8 cellular contexts compared by ENCODE assay signal in the genomic region with DNA sequence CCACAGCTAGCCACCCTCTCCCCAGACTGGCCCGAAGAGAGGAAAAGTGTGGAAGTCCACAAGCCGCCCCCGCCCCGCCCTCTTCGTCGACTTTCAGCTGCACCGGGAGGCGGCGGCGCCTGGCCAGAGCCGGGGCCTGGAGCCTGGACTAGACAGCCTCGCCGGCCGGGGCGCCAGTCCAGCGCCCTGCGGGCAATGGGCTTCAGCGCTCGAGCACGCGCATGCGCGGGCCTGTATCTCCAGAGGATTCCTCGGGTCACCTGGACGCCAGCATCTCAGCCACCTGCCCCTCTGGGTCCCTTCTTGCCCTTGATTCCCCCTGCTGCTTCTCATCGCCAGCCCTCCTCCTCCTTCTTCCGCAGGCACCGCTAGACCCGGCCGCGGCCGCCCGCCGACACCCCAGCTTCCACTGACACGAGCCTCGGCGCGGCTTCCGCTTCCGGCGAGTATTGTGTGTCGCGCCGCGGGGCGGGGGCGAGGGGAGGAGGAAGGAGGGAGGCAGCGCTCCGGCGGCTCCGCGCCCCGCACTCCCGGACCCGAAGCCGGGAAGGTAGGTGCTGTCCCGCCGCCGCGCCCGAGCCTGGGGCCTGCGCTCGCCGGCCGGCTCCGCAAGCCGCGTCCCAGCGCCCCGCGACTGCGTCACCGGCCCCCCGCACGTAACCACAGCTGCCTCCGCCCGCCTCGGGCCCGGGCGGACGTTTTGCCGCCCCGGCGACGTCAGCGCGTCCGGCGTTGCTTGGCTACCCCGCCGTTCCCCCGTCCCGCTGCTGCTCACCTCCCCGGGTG. TPM values are rescaled to one million over a fixed set of nuclear protein-coding genes. Genes with fewer than 3 reads are reported as not detected.
DNase-seq lines count a peak whose midpoint lies in the region; ATAC-seq and TF ChIP-seq lines count a peak whose summit lies in the region.

A gene (plus strand): TSS at position 482 of the 786 bp plus-strand sequence. CDS start 2,391 bp downstream, outside the sequence.

- H3K4me1 ChIP-seq in IMR-90 (ENCODE audit: control insufficient read depth, insufficient read depth, low read length) (peaks cover 5% of the 10 kb centered on the region; the same call in 1 of the 2 replicates), PC-3 (ENCODE audit: insufficient read depth, low read length) (peaks cover 37% of the 10 kb centered on the region), mucosa of descending colon (ENCODE audit: low read depth) (peaks cover 18% of the 10 kb centered on the region)

- dilution Hi-C loops in IMR-90 (cut with HindIII; ENCODE audit: low sequenced_read_pairs, unreplicated experiment), result no loop called here

- peak within 1 kb of the TSS; percentile 89 for H2AK5ac ChIP-seq in IMR-90 (ENCODE audit: low read depth, low read length)

- peak; percentile 79 for ATAC-seq in GM21528 (IDR thresholded peaks at IDR 0.05; ENCODE audit: low FRiP score, unreplicated experiment)
- peak; percentile 79 for ATAC-seq in IMR-90 (ENCODE audit: low read depth)
- peak; percentile 72 for ATAC-seq in PC-3
- peak; percentile 91 for ATAC-seq in mucosa of descending colon

- peak within 1 kb of the TSS; percentile 88; the same call in 1 of the 3 replicates for H2BK15ac ChIP-seq in IMR-90 (ENCODE audit: low read depth, low read length)

- peak; percentile 83 for TF ChIP-seq POLR2A in IMR-90 (IDR thresholded peaks at IDR 0.05; ENCODE audit: low read depth, low read length)

- H3K4me2 ChIP-seq in IMR-90 (ENCODE audit: low read depth, low read length), result peak within 1 kb of the TSS; percentile 86
- peak within 1 kb of the TSS; percentile 98 for H3K4me2 ChIP-seq in PC-3 (ENCODE audit: low read length)

- peak within 1 kb of the TSS; percentile 95 for H3K56ac ChIP-seq in IMR-90 (ENCODE audit: extremely low read depth, insufficient read depth, low read length)

- H3K27ac ChIP-seq in IMR-90 (ENCODE audit: insufficient read depth, low read length), result peak within 1 kb of the TSS; percentile 96
- peak within 1 kb of the TSS; percentile 87 for H3K27ac ChIP-seq in PC-3 (ENCODE audit: low read length)

- 0% methylated on average over 21 of the region's 94 CpGs; no CpG with 5 or more reads in 1 of the 2 experiments for WGBS in IMR-90 (ENCODE audit: extremely low coverage in 2 of 2, insufficient read length in 1 of 2), 2 experiments

- H3K9ac ChIP-seq in IMR-90 (ENCODE audit: low read depth, low read length) (peak within 1 kb of the TSS; percentile 92), PC-3 (ENCODE audit: low read length) (peak within 1 kb of the TSS; percentile 97)

- intact Hi-C loops in IMR-90 (cut with micrococcal nuclease) (loop anchor here (5.0 kb wide), 1 partner anchor 69 kb away; no protein-coding TSS in a partner anchor), PC-3 (cut with micrococcal nuclease) (loop anchor here (2.0 to 5.0 kb wide), 2 partner anchors 89 to 108 kb away; no protein-coding TSS in a partner anchor), mucosa of descending colon (cut with DNase I, micrococcal nuclease) (no loop called here)

- peaks cover 16 to 34% of the 10 kb centered on the region in 2 experiments for H3K79me1 ChIP-seq in IMR-90 (ENCODE audit: low read depth in 1 of 2, low read length in 2 of 2)

- H2AFZ ChIP-seq in IMR-90 (replicated peaks; ENCODE audit: low read length, poor library complexity) (peak within 1 kb of the TSS; percentile 96), PC-3 (ENCODE audit: low read length) (peak within 1 kb of the TSS; percentile 90)

- in situ Hi-C loops in IMR-90 (cut with MboI; ENCODE audit: low sequenced_read_pairs), result no loop called here

- H3F3A ChIP-seq in PC-3 (ENCODE audit: low read length, unreplicated experiment), result no peaks in the 10 kb centered on the region

- H2AK9ac ChIP-seq in IMR-90 (replicated peaks; ENCODE audit: low read depth, low read length, poor library complexity), result peak within 1 kb of the TSS; percentile 94

- peak within 1 kb of the TSS; percentile 87 for H2BK120ac ChIP-seq in IMR-90 (ENCODE audit: low read depth, low read length)

- CTCF ChIA-PET in IMR-90 (lab: Yijun Ruan, JAX), result no interaction called here
- CTCF ChIA-PET in PC-3 (lab: Charles Lee), result interaction anchor here (0.6 to 1.5 kb wide), 4 partner anchors 88 to 284 kb away, joined by 3 to 5 read pairs (median 4); no protein-coding TSS in a partner anchor

- TF ChIP-seq CTCF in IMR-90 (conservative IDR thresholded peaks at IDR 0.05; ENCODE audit: low read depth, low read length), result no peak
- TF ChIP-seq CTCF in PC-3 (conservative IDR thresholded peaks at IDR 0.05; ENCODE audit: low read depth, low read length), result no peak
- no peak for TF ChIP-seq CTCF in epithelial cell of esophagus (IDR thresholded peaks at IDR 0.05; ENCODE audit: insufficient read depth, low read depth, low read length, missing control alignments)
- no peak for TF ChIP-seq CTCF in mucosa of descending colon (IDR thresholded peaks at IDR 0.05)

- peak within 1 kb of the TSS; percentile 96 for H3K4me3 ChIP-seq in IMR-90 (ENCODE audit: insufficient read depth, low read depth, low read length)
- peak within 1 kb of the TSS; percentile 95 for H3K4me3 ChIP-seq in PC-3 (ENCODE audit: low read length)
- peak within 1 kb of the TSS; percentile 86 for H3K4me3 ChIP-seq in epithelial cell of esophagus (ENCODE audit: low read length)
- H3K4me3 ChIP-seq in mucosa of descending colon, result peak within 1 kb of the TSS; percentile 85

- BruUV-seq in IMR-90 (replicated peaks; lab: Mats Ljungman, UMichigan) (no TSS peak), PC-3 (replicated peaks; lab: Mats Ljungman, UMichigan) (no TSS peak)

- peak within 1 kb of the TSS; percentile 97 to 99 for H4K8ac ChIP-seq in IMR-90 (ENCODE audit: low read depth in 2 of 2, low read length in 2 of 2)

- peak within 1 kb of the TSS; percentile 85 for H4K5ac ChIP-seq in IMR-90 (ENCODE audit: low read depth, low read length)

- peak within 1 kb of the TSS; percentile 96 for H3K14ac ChIP-seq in IMR-90 (replicated peaks; ENCODE audit: low read depth, low read length)

- H3K18ac ChIP-seq in IMR-90 (ENCODE audit: low read depth, low read length), result peak within 1 kb of the TSS; percentile 80

- 0 out of 2 replicates have a peak within 1 kb of the TSS, but pooled peaks have one; percentile 61 for H2BK20ac ChIP-seq in IMR-90 (ENCODE audit: low read depth, low read length)

- no peak for TF ChIP-seq RAD21 in IMR-90 (IDR thresholded peaks at IDR 0.05; ENCODE audit: low read length)

- peak within 1 kb of the TSS; percentile 98 for H4K91ac ChIP-seq in IMR-90 (ENCODE audit: insufficient read depth, low read depth, low read length)

- peak within 1 kb of the TSS; percentile 88 for H2BK5ac ChIP-seq in IMR-90 (ENCODE audit: low read depth, low read length, poor library complexity, severe bottlenecking)

- peaks cover 4% of the 10 kb centered on the region for H3K9me1 ChIP-seq in IMR-90 (ENCODE audit: insufficient read depth, low read length)

- H3K27me3 ChIP-seq in IMR-90 (ENCODE audit: control insufficient read depth, insufficient read depth, low read length) (no peaks in the 10 kb centered on the region), PC-3 (ENCODE audit: low read length) (no peaks in the 10 kb centered on the region)

- H3K9me3 ChIP-seq in IMR-90 (ENCODE audit: control insufficient read depth, insufficient read depth, low read length) (no peaks in the 10 kb centered on the region), PC-3 (ENCODE audit: low read length) (no peaks in the 10 kb centered on the region), mucosa of descending colon (no peaks in the 10 kb centered on the region)

- H3K36me3 ChIP-seq in IMR-90 (ENCODE audit: control insufficient read depth, insufficient read depth, low read length) (peaks cover 13% of the 10 kb centered on the region; the same call in 1 of the 2 replicates), PC-3 (ENCODE audit: low read depth, low read length) (peaks cover 4% of the 10 kb centered on the region; the same call in 1 of the 2 replicates), mucosa of descending colon (ENCODE audit: low read depth) (no peaks in the 10 kb centered on the region)

- POLR2A ChIA-PET in IMR-90 (lab: Charles Lee; ENCODE audit: unreplicated experiment), result interaction anchor here (1.1 kb wide), 1 partner anchor 13 kb away, joined by 3 read pairs; no protein-coding TSS in a partner anchor
- POLR2A ChIA-PET in PC-3 (lab: Charles Lee; ENCODE audit: unreplicated experiment), result interaction anchor here (0.5 to 0.8 kb wide), 4 partner anchors 14 to 1605 kb away, joined by 3 to 7 read pairs (median 4); a partner anchor contains a TSS

- H4K20me1 ChIP-seq in IMR-90 (ENCODE audit: insufficient read depth, low read length) (peaks cover 17% of the 10 kb centered on the region), PC-3 (ENCODE audit: low read length) (peaks cover 30% of the 10 kb centered on the region)

- peak within 1 kb of the TSS; percentile 79 for H3K23ac ChIP-seq in IMR-90 (ENCODE audit: low read depth, low read length)

- DNase-seq in DMS 273 treated with DMSO at 0.1 percent for 48 hours (lab: John Stamatoyannopoulos, UW) (peak; percentile 71), IMR-90 (peak; percentile 84), PC-3 (peak; percentile 73), activated T-cell treated with anti-CD3 and anti-CD28 coated beads for 4 hours (peak; percentile 85), epithelial cell of esophagus (ENCODE audit: low read depth) (peak; percentile 79), mucosa of descending colon (peak; percentile 92 to 93 (median 93))
- peak; percentile 71 to 72 for DNase-seq in stimulated activated CD8-positive, alpha-beta memory T cell treated with anti-CD3 and anti-CD28 coated beads, Interleukin-4, amount 100 ng/mL, for 1 hour (ENCODE audit: low read depth in 2 of 2, low spot score in 1 of 2)

- peaks cover 61% of the 10 kb centered on the region for H3K79me2 ChIP-seq in PC-3 (ENCODE audit: low read length)

- peak within 1 kb of the TSS; percentile 96 for H3K4ac ChIP-seq in IMR-90 (ENCODE audit: low read depth, low read length)

- no peaks in the 10 kb centered on the region for H3K9me2 ChIP-seq in PC-3 (replicated peaks; ENCODE audit: low read length)

TF ChIP-seq in IMR-90, 13 proteins besides CTCF, POLR2A, EP300 and RAD21 (continues in another document):
- no peak for TF ChIP-seq CEBPB (IDR thresholded peaks at IDR 0.05; ENCODE audit: low read depth, low read length)
- no peak for TF ChIP-seq MAFK (IDR thresholded peaks at IDR 0.05; ENCODE audit: low read depth, low read length)
- no peak for TF ChIP-seq NFE2L2 (IDR thresholded peaks at IDR 0.05; ENCODE audit: low read depth, low read length)
- TF ChIP-seq MAZ (IDR thresholded peaks at IDR 0.05; ENCODE audit: borderline replicate concordance, low read depth, low read length), result peak; percentile 93; the same call in 1 of the 2 replicates
- TF ChIP-seq SMC3 (IDR thresholded peaks at IDR 0.05; ENCODE audit: low read depth, low read length), result no peak

RNA-seq across cellular contexts. Expression of the gene that starts here (rescaled TPM):
- total RNA-seq in IMR-90 (2012; rRNA removed), result 9.4 and 10.0 TPM in 2 replicates
- 6.7 and 7.5 TPM in 2 replicates for polyA plus RNA-seq in IMR-90 (2012; rRNA removed)
- polyA plus RNA-seq in IMR-90 (2012; cell fraction: cytosol; rRNA removed), result 3.4 and 3.8 TPM in 2 replicates
- 17.2 and 30.2 TPM in 2 replicates for polyA plus RNA-seq in IMR-90 (2012; cell fraction: nucleus; rRNA removed; ENCODE audit: low replicate concordance)
- 17.9 and 24.8 TPM in 2 replicates for total RNA-seq in PC-3 (2014; rRNA removed)
- total RNA-seq in mucosa of descending colon, result 10 to 100 TPM in 2 of 3 donors, 1 to 10 TPM in 1; 9.5 to 16.2 (median 10.4) TPM

Comparison
In these comparisons a context has a peak if more than half of its experiments do, and no peak if none do; other contexts are left out.
1. Peak in every context shown above with its lines: DNase-seq, ATAC-seq, H3K4me3 ChIP-seq and H3K27ac ChIP-seq.
2. intact Hi-C loops: an anchor here in IMR-90 (5.0 kb wide) and PC-3 (2.0 to 5.0 kb wide); none called in mucosa of descending colon.